ENCODE assay signal across 9 cellular contexts in the genomic region with DNA sequence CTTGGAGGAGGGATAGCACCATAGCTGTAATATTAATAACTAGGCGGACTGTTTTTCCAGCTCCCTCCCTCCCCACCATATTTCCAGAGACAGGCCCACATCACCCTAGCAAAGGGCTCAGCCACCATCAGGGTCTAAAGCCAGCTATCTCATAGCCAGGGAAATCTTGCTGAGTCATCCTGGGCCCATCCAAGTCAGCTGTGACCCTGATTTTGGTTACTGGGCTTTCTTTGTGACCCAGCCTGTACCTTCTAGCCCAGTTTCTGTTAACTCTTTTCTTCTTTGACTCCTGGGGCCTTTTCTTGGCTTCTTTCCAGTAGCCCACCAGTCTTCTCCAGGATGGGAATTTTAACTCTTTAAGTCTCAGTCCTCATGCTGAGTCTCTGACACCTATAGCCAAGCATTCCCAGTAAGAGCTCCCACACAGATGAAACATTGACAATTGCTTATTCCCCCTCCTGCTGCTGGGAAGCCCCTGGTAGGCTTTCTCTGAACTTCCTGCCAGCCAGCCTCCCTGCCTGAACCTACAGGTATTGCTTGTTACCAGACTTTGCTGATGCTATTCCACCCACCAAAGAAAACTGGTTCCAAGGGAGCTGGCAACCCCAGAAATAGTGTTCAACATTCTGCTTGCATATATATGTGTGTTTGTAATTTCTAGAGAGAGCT. TPM values are rescaled to one million over a fixed set of nuclear protein-coding genes. Genes with fewer than 3 reads are reported as not detected.
DNase-seq lines count a peak whose midpoint lies in the region; ATAC-seq and TF ChIP-seq lines count a peak whose summit lies in the region.
"Had no signal": no experiment of that assay in that cellular context is flagged by ENCODE, and none has a peak within 500 bp of the region (broad histone marks: within the 10 kb centered on the region; RNA-seq: fewer than 3 reads in every experiment).

No MANE protein-coding gene starts in this region.

- TF ChIP-seq CTCF in gastroesophageal sphincter (IDR thresholded peaks at IDR 0.05) (no peak), GM13976 (IDR thresholded peaks at IDR 0.05; ENCODE audit: borderline replicate concordance, control extremely low read depth, extremely low read depth, insufficient read depth, missing control alignments) (no peak), coronary artery (IDR thresholded peaks at IDR 0.05) (no peak)

- in situ Hi-C loops in GM13976 (cut with MboI; ENCODE audit: low sequenced_read_pairs, unreplicated experiment) (no loop called here), HAP-1 (cut with MboI; ENCODE audit: low sequenced_read_pairs) (no loop called here)

- DNase-seq in DMS53 (lab: John Stamatoyannopoulos, UW) (peak; percentile 52), GM13976 (ENCODE audit: low spot score) (no peak), SIG-M5 (lab: John Stamatoyannopoulos, UW) (no peak), HAP-1 (ENCODE audit: low spot score in 2 of 2) (no peak), coronary artery (ENCODE audit: low spot score) (no peak)
- DNase-seq: glutamatergic neuron had no signal

- H3K9me3 ChIP-seq in gastroesophageal sphincter: no peaks in the 10 kb centered on the region
- no peaks in the 10 kb centered on the region; the same call in 1 of the 2 replicates for H3K9me3 ChIP-seq in HAP-1

- 86 to 90% methylated on average over 1 of the region's 1 CpG for WGBS in gastroesophageal sphincter (ENCODE audit: low coverage in 1 of 2), 2 donors

- no peaks in the 10 kb centered on the region for H3K36me3 ChIP-seq in gastroesophageal sphincter
- no peaks in the 10 kb centered on the region for H3K36me3 ChIP-seq in HAP-1 (replicated peaks)

- TF ChIP-seq EP300 in gastroesophageal sphincter (IDR thresholded peaks at IDR 0.05): no peak

- H3K4me3 ChIP-seq in gastroesophageal sphincter (no peak overlapping the region), HAP-1 (no peak overlapping the region), coronary artery (no peak overlapping the region)

- ATAC-seq in GM19395 (IDR thresholded peaks at IDR 0.05; ENCODE audit: unreplicated experiment): peak; percentile 80
- peak; percentile 68 for ATAC-seq in HG03432 (IDR thresholded peaks at IDR 0.05; ENCODE audit: unreplicated experiment)
- ATAC-seq in gastroesophageal sphincter: peak; percentile 39

- H3K4me1 ChIP-seq in gastroesophageal sphincter (peaks cover 0 to 4% (median 0%) of the 10 kb centered on the region in 3 donors), HAP-1 (peaks cover 24% of the 10 kb centered on the region)

- H3K27me3 ChIP-seq in gastroesophageal sphincter (no peaks in the 10 kb centered on the region), HAP-1 (ENCODE audit: low read depth) (no peaks in the 10 kb centered on the region)

- no peak overlapping the region for H3K27ac ChIP-seq in gastroesophageal sphincter
- no peak overlapping the region for H3K27ac ChIP-seq in coronary artery

- TF ChIP-seq POLR2A in gastroesophageal sphincter (IDR thresholded peaks at IDR 0.05): no peak

RNA-seq across cellular contexts. Expression of a gene that starts 34.8 kb away (rescaled TPM):
- 10 to 100 TPM; 20.2 to 28.9 (median 22.5) TPM for total RNA-seq in gastroesophageal sphincter

RNA-seq across cellular contexts. Expression of a gene that starts 46.5 kb away (rescaled TPM):
- total RNA-seq in gastroesophageal sphincter: 1 to 10 TPM in 2 of 4 donors, under 1 TPM in 2; 0.52 to 1.3 (median 1.1) TPM
